ENCODE assay signal across 1 cellular context in the genomic region with DNA sequence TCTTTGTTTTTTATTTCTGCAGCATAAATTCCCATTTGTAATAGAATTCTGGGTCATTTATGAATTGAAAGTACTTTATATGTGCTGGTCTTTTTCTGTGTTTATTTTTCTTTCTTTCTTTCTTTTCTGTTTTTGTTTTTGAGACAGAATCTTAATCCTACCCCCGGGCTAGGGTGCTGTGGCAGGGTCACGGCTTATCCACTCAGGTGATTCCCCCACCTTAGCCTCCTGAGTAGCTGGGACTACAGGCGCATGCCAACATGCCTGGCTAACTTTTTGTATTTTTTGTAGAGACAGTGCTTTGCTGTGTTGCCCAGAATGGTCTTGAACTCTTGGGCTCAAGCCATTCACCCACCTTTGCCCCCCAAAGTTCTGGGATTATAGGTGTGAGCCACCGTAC.
TF ChIP-seq lines count a peak whose summit lies in the region.

No MANE protein-coding gene starts in this region.

TF ChIP-seq in HepG2, 621 proteins besides CTCF, POLR2A, EP300 and RAD21:
- TF ChIP-seq FOSL1 (CRISPR knock-in tag; IDR thresholded peaks at IDR 0.05; ENCODE audit: borderline replicate concordance), result no peak
- no peak for TF ChIP-seq NFE2L2 (IDR thresholded peaks at IDR 0.05; ENCODE audit: low read length)
- no peak for TF ChIP-seq AKAP8 (CRISPR knock-in tag; IDR thresholded peaks at IDR 0.05)
- TF ChIP-seq, protein P1, sequence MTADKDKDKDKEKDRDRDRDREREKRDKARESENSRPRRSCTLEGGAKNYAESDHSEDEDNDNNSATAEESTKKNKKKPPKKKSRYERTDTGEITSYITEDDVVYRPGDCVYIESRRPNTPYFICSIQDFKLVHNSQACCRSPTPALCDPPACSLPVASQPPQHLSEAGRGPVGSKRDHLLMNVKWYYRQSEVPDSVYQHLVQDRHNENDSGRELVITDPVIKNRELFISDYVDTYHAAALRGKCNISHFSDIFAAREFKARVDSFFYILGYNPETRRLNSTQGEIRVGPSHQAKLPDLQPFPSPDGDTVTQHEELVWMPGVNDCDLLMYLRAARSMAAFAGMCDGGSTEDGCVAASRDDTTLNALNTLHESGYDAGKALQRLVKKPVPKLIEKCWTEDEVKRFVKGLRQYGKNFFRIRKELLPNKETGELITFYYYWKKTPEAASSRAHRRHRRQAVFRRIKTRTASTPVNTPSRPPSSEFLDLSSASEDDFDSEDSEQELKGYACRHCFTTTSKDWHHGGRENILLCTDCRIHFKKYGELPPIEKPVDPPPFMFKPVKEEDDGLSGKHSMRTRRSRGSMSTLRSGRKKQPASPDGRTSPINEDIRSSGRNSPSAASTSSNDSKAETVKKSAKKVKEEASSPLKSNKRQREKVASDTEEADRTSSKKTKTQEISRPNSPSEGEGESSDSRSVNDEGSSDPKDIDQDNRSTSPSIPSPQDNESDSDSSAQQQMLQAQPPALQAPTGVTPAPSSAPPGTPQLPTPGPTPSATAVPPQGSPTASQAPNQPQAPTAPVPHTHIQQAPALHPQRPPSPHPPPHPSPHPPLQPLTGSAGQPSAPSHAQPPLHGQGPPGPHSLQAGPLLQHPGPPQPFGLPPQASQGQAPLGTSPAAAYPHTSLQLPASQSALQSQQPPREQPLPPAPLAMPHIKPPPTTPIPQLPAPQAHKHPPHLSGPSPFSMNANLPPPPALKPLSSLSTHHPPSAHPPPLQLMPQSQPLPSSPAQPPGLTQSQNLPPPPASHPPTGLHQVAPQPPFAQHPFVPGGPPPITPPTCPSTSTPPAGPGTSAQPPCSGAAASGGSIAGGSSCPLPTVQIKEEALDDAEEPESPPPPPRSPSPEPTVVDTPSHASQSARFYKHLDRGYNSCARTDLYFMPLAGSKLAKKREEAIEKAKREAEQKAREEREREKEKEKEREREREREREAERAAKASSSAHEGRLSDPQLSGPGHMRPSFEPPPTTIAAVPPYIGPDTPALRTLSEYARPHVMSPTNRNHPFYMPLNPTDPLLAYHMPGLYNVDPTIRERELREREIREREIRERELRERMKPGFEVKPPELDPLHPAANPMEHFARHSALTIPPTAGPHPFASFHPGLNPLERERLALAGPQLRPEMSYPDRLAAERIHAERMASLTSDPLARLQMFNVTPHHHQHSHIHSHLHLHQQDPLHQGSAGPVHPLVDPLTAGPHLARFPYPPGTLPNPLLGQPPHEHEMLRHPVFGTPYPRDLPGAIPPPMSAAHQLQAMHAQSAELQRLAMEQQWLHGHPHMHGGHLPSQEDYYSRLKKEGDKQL (CRISPR knock-in tag; IDR thresholded peaks at IDR 0.05; ENCODE audit: low read depth), result no peak
- no peak for TF ChIP-seq ZNF562 (CRISPR knock-in tag; IDR thresholded peaks at IDR 0.05; ENCODE audit: borderline replicate concordance)
- no peak for TF ChIP-seq ZSCAN22 (CRISPR knock-in tag; IDR thresholded peaks at IDR 0.05)
- no peak for TF ChIP-seq AKNA (CRISPR knock-in tag; IDR thresholded peaks at IDR 0.05; ENCODE audit: borderline replicate concordance)
- TF ChIP-seq TBX2 (CRISPR knock-in tag; IDR thresholded peaks at IDR 0.05; ENCODE audit: borderline replicate concordance), result no peak
- no peak for TF ChIP-seq HMG20B (CRISPR knock-in tag; conservative IDR thresholded peaks at IDR 0.05)
- TF ChIP-seq ZNF607 (CRISPR knock-in tag; IDR thresholded peaks at IDR 0.05; ENCODE audit: borderline replicate concordance), result no peak
- no peak for TF ChIP-seq MBNL3 (CRISPR knock-in tag; conservative IDR thresholded peaks at IDR 0.05)
- TF ChIP-seq CSRNP1 (CRISPR knock-in tag; IDR thresholded peaks at IDR 0.05), result no peak
- TF ChIP-seq, protein P2, sequence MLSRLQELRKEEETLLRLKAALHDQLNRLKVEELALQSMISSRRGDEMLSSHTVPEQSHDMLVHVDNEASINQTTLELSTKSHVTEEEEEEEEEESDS (CRISPR knock-in tag; IDR thresholded peaks at IDR 0.05; ENCODE audit: borderline replicate concordance), result no peak
- no peak for TF ChIP-seq ISX (CRISPR knock-in tag; conservative IDR thresholded peaks at IDR 0.05)
- no peak for TF ChIP-seq STAG1 (CRISPR knock-in tag; IDR thresholded peaks at IDR 0.05)
- TF ChIP-seq ATF7 (IDR thresholded peaks at IDR 0.05), result no peak
- TF ChIP-seq ATF7 (CRISPR knock-in tag; IDR thresholded peaks at IDR 0.05), result no peak
- TF ChIP-seq KDM4B (CRISPR knock-in tag; IDR thresholded peaks at IDR 0.05), result no peak
- TF ChIP-seq FOXA1 (IDR thresholded peaks at IDR 0.05), result no peak
- TF ChIP-seq FOXA1 (CRISPR knock-in tag; IDR thresholded peaks at IDR 0.05), result no peak
- TF ChIP-seq, protein P3, sequence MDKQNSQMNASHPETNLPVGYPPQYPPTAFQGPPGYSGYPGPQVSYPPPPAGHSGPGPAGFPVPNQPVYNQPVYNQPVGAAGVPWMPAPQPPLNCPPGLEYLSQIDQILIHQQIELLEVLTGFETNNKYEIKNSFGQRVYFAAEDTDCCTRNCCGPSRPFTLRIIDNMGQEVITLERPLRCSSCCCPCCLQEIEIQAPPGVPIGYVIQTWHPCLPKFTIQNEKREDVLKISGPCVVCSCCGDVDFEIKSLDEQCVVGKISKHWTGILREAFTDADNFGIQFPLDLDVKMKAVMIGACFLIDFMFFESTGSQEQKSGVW (CRISPR knock-in tag; IDR thresholded peaks at IDR 0.05; ENCODE audit: borderline replicate concordance), result no peak
TF ChIP-seq in HepG2: peak in this region for 0.
